Comparison of ENCODE assay signal across 26 cellular contexts in the genomic region with DNA sequence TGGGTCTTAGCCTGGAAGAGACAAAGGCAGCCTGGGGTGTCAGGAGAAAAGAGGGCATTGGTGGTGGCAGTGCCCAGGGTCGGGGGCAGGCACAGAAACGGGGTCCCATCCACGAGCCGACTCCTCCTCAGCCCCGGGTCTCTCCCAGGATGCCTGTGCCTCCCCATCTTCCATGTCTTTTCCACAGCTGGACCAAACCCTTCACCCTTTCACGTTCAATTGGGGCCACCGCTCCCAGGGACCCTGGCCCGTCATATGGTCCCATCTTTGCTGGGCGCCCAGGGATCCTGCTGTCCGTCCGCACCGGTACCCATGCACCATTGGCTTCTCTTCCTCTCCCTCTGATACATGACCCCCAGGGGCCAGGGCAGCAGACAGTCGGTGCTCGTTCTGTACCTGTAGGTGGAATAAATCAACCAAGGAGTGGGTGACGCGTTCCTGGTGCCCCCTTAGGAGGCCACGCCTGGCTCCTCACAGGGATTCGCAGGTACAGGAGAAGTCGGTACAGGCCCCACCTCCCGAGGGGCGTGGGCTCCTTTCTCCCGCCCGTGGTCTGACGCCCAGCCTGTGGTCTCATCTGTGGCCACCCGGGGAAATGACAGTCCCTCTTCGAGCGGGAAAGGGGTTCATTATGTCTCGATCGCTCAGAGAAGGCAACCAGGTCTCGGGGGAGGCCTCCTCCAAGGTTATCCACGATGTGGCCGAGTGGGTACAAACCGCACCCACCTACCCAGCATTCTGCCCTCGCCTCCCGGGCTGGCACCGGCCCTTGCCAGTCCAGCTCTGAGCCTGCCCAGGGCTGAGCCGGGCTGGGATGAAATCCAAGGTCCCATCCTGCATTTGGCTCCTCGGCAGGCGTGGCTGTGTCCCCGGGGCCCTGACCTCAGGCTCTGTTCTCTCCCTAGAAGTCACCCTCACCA.
"Had no signal": no experiment of that assay in that cellular context is flagged by ENCODE, and none has a peak within 500 bp of the region (broad histone marks: within the 10 kb centered on the region; RNA-seq: fewer than 3 reads in every experiment).

No MANE protein-coding gene starts in this region.

- H3K36me3 ChIP-seq: adrenal gland, breast epithelium, SJCRH30, WERI-Rb-1 had no signal

- H3K27ac ChIP-seq: adrenal gland, body of pancreas, breast epithelium, SJCRH30, SK-N-MC, WERI-Rb-1 had no signal

- H3K27me3 ChIP-seq: body of pancreas had no signal

- H3K4me3 ChIP-seq: adrenal gland, body of pancreas, breast epithelium, K562, SJCRH30, SK-N-MC had no signal

- DNase-seq: activated CD4-positive, alpha-beta memory T cell treated with anti-CD3 and anti-CD28 coated beads, Interleukin-2, amount 10 ng/mL, durations not matched to agents 7 days and 5 days; activated CD4-positive, alpha-beta T cell treated with anti-CD3 and anti-CD28 coated beads for 1 hour; activated CD4-positive, alpha-beta T cell treated with anti-CD3 and anti-CD28 coated beads for 48 hours; activated CD4-positive, CD25-positive, alpha-beta regulatory T cell; activated CD8-positive, alpha-beta memory T cell treated with anti-CD3 and anti-CD28 coated beads for 24 hours; activated CD8-positive, alpha-beta memory T cell treated with anti-CD3 and anti-CD28 coated beads, Interleukin-2, amount 10 ng/mL, durations not matched to agents 7 days and 5 days; activated CD8-positive, alpha-beta memory T cell treated with anti-CD3 and anti-CD28 coated beads, Interleukin-2, amount 50 U/mL, for 48 hours; activated gamma-delta T cell treated with Interleukin-2 at 50 U/mL for 16 hours; activated naive CD4-positive, alpha-beta T cell treated with anti-CD3 and anti-CD28 coated beads for 36 hours; activated T-cell treated with anti-CD3 and anti-CD28 coated beads, Interleukin-2, amount 50 U/mL, for 48 hours; adrenal gland; body of pancreas; NCI-H1105; NCI-H1436; NCI-H1694; NCI-H2029; NCI-H345; NCI-H524 treated with DMSO at 0.1 percent for 48 hours; PC-3; SHP77; SJCRH30; T1000; WERI-Rb-1 had no signal

- H3K9me3 ChIP-seq: adrenal gland, body of pancreas, SJCRH30 had no signal

- H3K4me1 ChIP-seq: adrenal gland, body of pancreas, breast epithelium, SJCRH30 had no signal
